ENCODE assay signal across 21 cellular contexts in genomic region chr13:34116651-34117050, GRCh38.
DNase-seq lines count a peak whose midpoint lies in the region; ATAC-seq lines count a peak whose summit lies in the region.
"Had no signal": no experiment of that assay in that cellular context is flagged by ENCODE, and none has a peak within 500 bp of the region (broad histone marks: within the 10 kb centered on the region; RNA-seq: fewer than 3 reads in every experiment).

No MANE protein-coding gene starts in this region.

- no peak overlapping the region for H4K8ac ChIP-seq in mesendoderm (ENCODE audit: low read depth, low read length)

- H3K27me3 ChIP-seq in HAP-1 (ENCODE audit: low read depth) (no peaks in the 10 kb centered on the region), mesendoderm (ENCODE audit: insufficient read depth, low read length, poor library complexity) (no peaks in the 10 kb centered on the region)
- H3K27me3 ChIP-seq: BLaER1 treated with 17β-estradiol and CSF1 and Interleukin-3, amounts not matched to agents 10 nM and 100 nM had no signal

- H3K79me2 ChIP-seq in mesendoderm (ENCODE audit: control insufficient read depth, insufficient read depth, low read length): no peaks in the 10 kb centered on the region

- H3K4me2 ChIP-seq in mesendoderm (ENCODE audit: low read length): no peak overlapping the region
- H3K4me2 ChIP-seq: A549; BLaER1 treated with 17β-estradiol and CSF1 and Interleukin-3, amounts not matched to agents 10 nM and 100 nM had no signal

- ATAC-seq in HG02610 (IDR thresholded peaks at IDR 0.05; ENCODE audit: unreplicated experiment) (no peak), HG03045 (IDR thresholded peaks at IDR 0.05; ENCODE audit: unreplicated experiment) (no peak)
- ATAC-seq: A549; CD8-positive, alpha-beta T cell; GM12878 had no signal

- DNase-seq in HAP-1 (ENCODE audit: low spot score in 2 of 2) (peak; percentile 44 to 94), NCI-H526 treated with DMSO at 0.1 percent for 48 hours (lab: John Stamatoyannopoulos, UW) (peak; percentile 66), mesendoderm (peak; percentile 31), COR-L47 (lab: John Stamatoyannopoulos, UW) (no peak)
- DNase-seq: AML-193; CD4-positive, alpha-beta T cell; CD8-positive, alpha-beta T cell; DMS 273 treated with DMSO at 0.1 percent for 48 hours; DMS153; DMS53; DMS79; DND-41; EL; GDM1 had no signal

- H3K27ac ChIP-seq in mesendoderm (ENCODE audit: low read depth, low read length): no peak overlapping the region
- H3K27ac ChIP-seq: 22Rv1; A549; BLaER1 treated with 17β-estradiol and CSF1 and Interleukin-3, amounts not matched to agents 10 nM and 100 nM; C4-2B had no signal

- no peak overlapping the region for H3K4ac ChIP-seq in mesendoderm (ENCODE audit: low read depth, low read length)

- WGBS in mesendoderm (ENCODE audit: extremely low coverage, insufficient coverage, low lambda C conversion rate): no CpG with 5 or more reads among the region's 3 CpGs

- H3K23ac ChIP-seq in mesendoderm (ENCODE audit: low read length): no peak overlapping the region

- H3K9ac ChIP-seq in mesendoderm (ENCODE audit: low read length): no peak overlapping the region
- H3K9ac ChIP-seq: BLaER1 treated with 17β-estradiol and CSF1 and Interleukin-3, amounts not matched to agents 10 nM and 100 nM had no signal

- H2BK120ac ChIP-seq in mesendoderm (ENCODE audit: low read depth, low read length): no peak overlapping the region

- no peak overlapping the region for H2BK15ac ChIP-seq in mesendoderm (replicated peaks; ENCODE audit: low read depth)

- peaks cover 5% of the 10 kb centered on the region for H3K4me1 ChIP-seq in HAP-1
- no peaks in the 10 kb centered on the region for H3K4me1 ChIP-seq in mesendoderm (ENCODE audit: control insufficient read depth, low read depth, low read length)
- H3K4me1 ChIP-seq: A549 had no signal

- H3K36me3 ChIP-seq in HAP-1 (replicated peaks) (no peaks in the 10 kb centered on the region), mesendoderm (ENCODE audit: control insufficient read depth, insufficient read depth, low read length) (no peaks in the 10 kb centered on the region)
- H3K36me3 ChIP-seq: BLaER1 treated with 17β-estradiol and CSF1 and Interleukin-3, amounts not matched to agents 10 nM and 100 nM had no signal

- no peak overlapping the region for H2BK5ac ChIP-seq in mesendoderm (ENCODE audit: low read length)

- no peak overlapping the region for H3K18ac ChIP-seq in mesendoderm (ENCODE audit: low read length)

- H3K9me3 ChIP-seq in HAP-1: no peaks in the 10 kb centered on the region
- H3K9me3 ChIP-seq: A549; BLaER1 treated with 17β-estradiol and CSF1 and Interleukin-3, amounts not matched to agents 10 nM and 100 nM had no signal

- in situ Hi-C loops in HAP-1 (cut with MboI; ENCODE audit: low sequenced_read_pairs): no loop called here

- no peak overlapping the region for H4K5ac ChIP-seq in mesendoderm (ENCODE audit: low read length)

- H2AK5ac ChIP-seq in mesendoderm (ENCODE audit: low read length): no peak overlapping the region

- H3K79me1 ChIP-seq in mesendoderm (ENCODE audit: low read length): no peaks in the 10 kb centered on the region

- H3K4me3 ChIP-seq in HAP-1: no peak overlapping the region
- no peak overlapping the region for H3K4me3 ChIP-seq in mesendoderm (ENCODE audit: low read length)
- H3K4me3 ChIP-seq: A549; BLaER1 treated with 17β-estradiol and CSF1 and Interleukin-3, amounts not matched to agents 10 nM and 100 nM; GM12878 had no signal

- no peak overlapping the region for H3K56ac ChIP-seq in mesendoderm (ENCODE audit: low read length)
